In the genomic region with DNA sequence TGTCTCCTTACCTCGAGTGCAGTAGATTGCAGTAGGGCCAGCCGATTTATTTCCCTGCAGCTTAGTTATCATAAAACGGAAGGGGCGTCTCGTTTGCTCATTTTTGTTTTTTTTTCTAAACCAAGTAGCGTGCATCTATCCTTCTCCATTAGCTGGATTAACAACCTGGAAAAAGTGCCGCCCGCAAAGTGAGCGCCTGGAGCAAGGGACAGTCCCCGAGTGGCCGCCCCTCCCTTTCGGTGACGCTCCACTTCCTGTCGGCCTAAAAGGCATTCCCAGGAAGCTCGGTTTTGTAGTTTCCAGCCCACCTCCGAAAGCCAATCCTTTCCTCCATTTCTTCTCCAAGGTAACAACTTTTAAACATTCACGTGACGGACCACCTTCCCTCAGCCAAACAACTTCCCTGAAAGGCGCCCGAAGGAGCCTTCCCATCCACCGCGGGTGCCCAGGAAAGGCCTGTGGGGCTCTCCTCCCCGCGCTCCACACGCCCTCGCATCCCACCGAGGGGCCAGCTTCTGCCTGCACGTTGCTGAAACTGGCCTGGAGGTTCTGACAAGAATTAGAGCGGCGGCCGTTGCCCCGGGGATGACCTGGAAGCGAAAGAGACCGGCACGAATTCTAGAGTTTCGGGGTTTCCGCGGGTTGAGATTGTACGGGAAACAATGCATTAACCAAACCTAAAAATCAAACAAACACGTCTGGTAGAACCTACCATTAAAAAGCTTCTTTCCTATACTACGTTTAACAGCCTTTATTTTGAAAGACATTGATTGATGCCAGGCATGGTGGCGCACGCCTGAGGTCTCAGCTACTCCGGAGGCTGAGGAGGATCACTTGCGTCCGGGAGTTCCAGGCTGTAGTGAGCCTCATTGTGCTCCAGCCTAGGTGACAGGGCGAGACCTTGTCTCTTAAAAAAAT, we compare ENCODE assay signal across 8 cellular contexts. TPM values are rescaled to one million over a fixed set of nuclear protein-coding genes. Genes with fewer than 3 reads are reported as not detected.
DNase-seq lines count a peak whose midpoint lies in the region; ATAC-seq and TF ChIP-seq lines count a peak whose summit lies in the region.

TSS of gene EXTL2 (minus strand) at position 221 of the 918 bp plus-strand sequence. CDS start 6,085 bp downstream, outside the sequence.

- peak within 1 kb of the TSS; percentile 76 for H2BK120ac ChIP-seq in trophoblast cell (ENCODE audit: insufficient read depth, low read length, poor library complexity)

- no peak for TF ChIP-seq EP300 in upper lobe of left lung (IDR thresholded peaks at IDR 0.05)

- intact Hi-C loops in adrenal gland (cut with DNase I) (no loop called here), heart left ventricle (cut with DNase I) (loop anchor here in 3 of 10 donors (5.0 to 10.0 kb wide), 2 partner anchors 760 to 763 kb away; partner anchors contain the start of genes SASS6 (in 3 of the 3) and TRMT13 (in 3 of the 3))

- no peak for TF ChIP-seq CTCF in adrenal gland (IDR thresholded peaks at IDR 0.05)
- no peak for TF ChIP-seq CTCF in heart left ventricle (IDR thresholded peaks at IDR 0.05)
- TF ChIP-seq CTCF in upper lobe of left lung (IDR thresholded peaks at IDR 0.05), result no peak

- peak within 1 kb of the TSS; percentile 77 to 89 (median 80) for H3K4me3 ChIP-seq in adrenal gland
- H3K4me3 ChIP-seq in heart left ventricle, result peak within 1 kb of the TSS; percentile 72 to 94 (median 80)
- H3K4me3 ChIP-seq in trophoblast cell (ENCODE audit: low read depth, low read length), result peak within 1 kb of the TSS; percentile 83
- H3K4me3 ChIP-seq in upper lobe of left lung, result peak within 1 kb of the TSS; percentile 64 to 83 (median 74)

- H2BK12ac ChIP-seq in trophoblast cell (ENCODE audit: low read length), result peak within 1 kb of the TSS; percentile 37

- H2BK5ac ChIP-seq in trophoblast cell (ENCODE audit: low read depth, low read length, poor library complexity), result peak within 1 kb of the TSS; percentile 94

- H2AK5ac ChIP-seq in trophoblast cell (ENCODE audit: low read length), result no peak within 1 kb of the TSS

- H4K12ac ChIP-seq in trophoblast cell (ENCODE audit: low read depth, low read length), result peak within 1 kb of the TSS; percentile 58

- peaks cover 0 to 6% of the 10 kb centered on the region in 2 donors for H3K36me3 ChIP-seq in adrenal gland (replicated peaks in 1 of 2)
- H3K36me3 ChIP-seq in heart left ventricle, result peaks cover 0 to 20% (median 12%) of the 10 kb centered on the region in 9 donors
- H3K36me3 ChIP-seq in trophoblast cell (ENCODE audit: control insufficient read depth in 1 of 2, insufficient read depth in 2 of 2, low read length in 2 of 2), result peaks cover 2% of the 10 kb centered on the region in 2 experiments
- peaks cover 0 to 18% (median 6%) of the 10 kb centered on the region in 4 donors for H3K36me3 ChIP-seq in upper lobe of left lung

- peak within 1 kb of the TSS; percentile 98 for H3K4me2 ChIP-seq in trophoblast cell (ENCODE audit: low read length)

- ATAC-seq in HG02642 (IDR thresholded peaks at IDR 0.05; ENCODE audit: poor library complexity, unreplicated experiment) (peak; percentile 53), heart left ventricle (peak; percentile 79 to 86 (median 84)), upper lobe of left lung (ENCODE audit: low FRiP score in 2 of 2) (peak; percentile 84 to 89)

- peak within 1 kb of the TSS; percentile 82 for H3K9ac ChIP-seq in trophoblast cell (ENCODE audit: low read length)

- peaks cover 0 to 5% (median 0%) of the 10 kb centered on the region in 3 donors for H3K9me3 ChIP-seq in adrenal gland (replicated peaks in 1 of 3)
- peaks cover 0 to 6% (median 0%) of the 10 kb centered on the region in 12 donors for H3K9me3 ChIP-seq in heart left ventricle
- H3K9me3 ChIP-seq in trophoblast cell (ENCODE audit: insufficient read depth, low read depth, low read length), result peaks cover 2% of the 10 kb centered on the region
- peaks cover 0 to 5% (median 0%) of the 10 kb centered on the region in 4 donors for H3K9me3 ChIP-seq in upper lobe of left lung

- H3K18ac ChIP-seq in trophoblast cell (ENCODE audit: low read length), result peak within 1 kb of the TSS; percentile 65

- H2AFZ ChIP-seq in trophoblast cell (ENCODE audit: insufficient read depth, low read length, poor library complexity), result peak within 1 kb of the TSS; percentile 84

- H3K14ac ChIP-seq in trophoblast cell (ENCODE audit: low read length), result peak within 1 kb of the TSS; percentile 74

- no peak within 1 kb of the TSS for H3K23ac ChIP-seq in trophoblast cell (ENCODE audit: low read length)

- peaks cover 15% of the 10 kb centered on the region for H3K79me1 ChIP-seq in trophoblast cell (ENCODE audit: low read length)

- peaks cover 11% of the 10 kb centered on the region for H3K79me2 ChIP-seq in trophoblast cell (ENCODE audit: control insufficient read depth, insufficient read depth, low read length, poor library complexity)

- H3K27me3 ChIP-seq in adrenal gland (no peaks in the 10 kb centered on the region), heart left ventricle (no peaks in the 10 kb centered on the region), trophoblast cell (ENCODE audit: insufficient read depth, low read length) (no peaks in the 10 kb centered on the region), upper lobe of left lung (no peaks in the 10 kb centered on the region)

- DNase-seq in NCI-H1105 treated with DMSO at 0.1 percent for 48 hours (lab: John Stamatoyannopoulos, UW) (peak; percentile 97), SW 1271 (lab: John Stamatoyannopoulos, UW) (peak; percentile 69 to 88), adrenal gland (peak; percentile 86 to 95 (median 92)), heart left ventricle (peak; percentile 88 to 92 (median 90)), trophoblast cell (peak; percentile 85 to 89), upper lobe of left lung (peak; percentile 85 to 93)

- peak within 1 kb of the TSS; percentile 15 for H3K4ac ChIP-seq in trophoblast cell (ENCODE audit: low read depth, low read length)

- H3K4me1 ChIP-seq in adrenal gland (replicated peaks in 1 of 2), result peaks cover 20 to 35% of the 10 kb centered on the region in 2 donors
- H3K4me1 ChIP-seq in heart left ventricle, result peaks cover 0 to 37% (median 21%) of the 10 kb centered on the region in 12 donors
- H3K4me1 ChIP-seq in trophoblast cell (ENCODE audit: control insufficient read depth in 1 of 2, insufficient read depth in 2 of 2, low read length in 2 of 2), result no peaks in the 10 kb centered on the region
- H3K4me1 ChIP-seq in upper lobe of left lung, result peaks cover 15 to 27% (median 16%) of the 10 kb centered on the region in 4 donors

- H3K27ac ChIP-seq in adrenal gland (peak within 1 kb of the TSS; percentile 88 to 97 (median 92)), heart left ventricle (peak within 1 kb of the TSS; percentile 86 to 98 (median 95)), trophoblast cell (ENCODE audit: low read depth, low read length) (peak within 1 kb of the TSS; percentile 81), upper lobe of left lung (peak within 1 kb of the TSS; percentile 90 to 96 (median 92))

- H4K8ac ChIP-seq in trophoblast cell (ENCODE audit: low read depth, low read length), result peak within 1 kb of the TSS; percentile 93

- WGBS in adrenal gland, 4 donors, result 0 to 1% (median 1%) methylated on average over 41 to 47 of the region's 47 CpGs
- WGBS in heart left ventricle, 4 donors, result 0% methylated on average over 47 of the region's 47 CpGs
- WGBS in trophoblast cell (ENCODE audit: extremely low coverage, insufficient coverage, insufficient read length), result no CpG with 5 or more reads among the region's 47 CpGs
- WGBS in upper lobe of left lung, 2 donors, result 0% methylated on average over 42 to 43 of the region's 47 CpGs

- TF ChIP-seq POLR2A in GM10847 (IDR thresholded peaks at IDR 0.05; ENCODE audit: extremely low read depth, insufficient read length), result peak; percentile 29
- TF ChIP-seq POLR2A in adrenal gland (IDR thresholded peaks at IDR 0.05), result peak in 1 of 2 donors; percentile 68
- peak in 1 of 2 donors; percentile 30 for TF ChIP-seq POLR2A in heart left ventricle (IDR thresholded peaks at IDR 0.05)
- peak in 3 of 4 donors; percentile 28 to 49 (median 31) for TF ChIP-seq POLR2A in upper lobe of left lung (IDR thresholded peaks at IDR 0.05)

- H4K91ac ChIP-seq in trophoblast cell (ENCODE audit: low read depth, low read length), result peak within 1 kb of the TSS; percentile 64

RNA-seq across cellular contexts. Expression of gene EXTL2, which starts in this region (rescaled TPM):
- total RNA-seq in adrenal gland (10 to 100 TPM; 20.2 to 42.6 (median 32.0) TPM), heart left ventricle (1 to 10 TPM; 5.4 to 9.6 (median 8.5) TPM), upper lobe of left lung (10 to 100 TPM in 2 of 6 donors, 1 to 10 TPM in 4; 5.2 to 15.3 (median 8.1) TPM)
- polyA plus RNA-seq in adrenal gland (10 to 100 TPM; 15.4 to 31.7 (median 25.0) TPM), heart left ventricle (1 to 10 TPM; 5.4 to 6.7 TPM)
- 19.2 and 21.7 TPM in 2 replicates for polyA plus RNA-seq in trophoblast cell (2013)

Comparison
In these comparisons a context has a peak if more than half of its experiments do, and no peak if none do; other contexts are left out.
1. Peak in every context shown above with its lines: DNase-seq, ATAC-seq, H3K4me3 ChIP-seq and H3K27ac ChIP-seq.